Comparison of ENCODE assay signal across 9 cellular contexts in genomic region chr2:23387221-23387550, GRCh38. TPM values are rescaled to one million over a fixed set of nuclear protein-coding genes. Genes with fewer than 3 reads are reported as not detected.
DNase-seq lines count a peak whose midpoint lies in the region; ATAC-seq and TF ChIP-seq lines count a peak whose summit lies in the region.
"Had no signal": no experiment of that assay in that cellular context is flagged by ENCODE, and none has a peak within 500 bp of the region (broad histone marks: within the 10 kb centered on the region; RNA-seq: fewer than 3 reads in every experiment).

No MANE protein-coding gene starts in this region.

- H3K4me1 ChIP-seq in breast epithelium (no peaks in the 10 kb centered on the region), mucosa of stomach (ENCODE audit: control insufficient read depth, insufficient read depth, low read length) (peaks cover 7% of the 10 kb centered on the region)

- H3K36me3 ChIP-seq in breast epithelium (no peaks in the 10 kb centered on the region), mucosa of stomach (ENCODE audit: control insufficient read depth, insufficient read depth, low read length) (no peaks in the 10 kb centered on the region)

- H3K27me3 ChIP-seq in breast epithelium (peaks cover 4 to 13% of the 10 kb centered on the region in 2 donors), mucosa of stomach (ENCODE audit: control insufficient read depth, insufficient read depth, low read length) (peaks cover 58% of the 10 kb centered on the region)

- DNase-seq in AG04449 (ENCODE audit: low read depth, low spot score) (no peak), breast epithelium (ENCODE audit: low spot score in 2 of 2) (no peak), inferior parietal cortex (ENCODE audit: extremely low spot score) (no peak), kidney tubule cell (ENCODE audit: low spot score) (no peak), GM19238 (ENCODE audit: insufficient read length, low spot score) (no peak)
- DNase-seq: NCI-H226 had no signal

- H3K9me3 ChIP-seq in breast epithelium = no peaks in the 10 kb centered on the region
- no peaks in the 10 kb centered on the region for H3K9me3 ChIP-seq in mucosa of stomach (ENCODE audit: control insufficient read depth, low read length)

- H3K4me3 ChIP-seq in AG04449 (ENCODE audit: low read depth, low read length) (peak overlapping the region; percentile 74), breast epithelium (peak overlapping the region; percentile 73 to 74 (median 73)), mucosa of stomach (ENCODE audit: low read length) (peak overlapping the region; percentile 14)

- intact Hi-C loops in breast epithelium (cut with DNase I; ENCODE audit: low total_unique reads) = no loop called here

- H3K9ac ChIP-seq in mucosa of stomach (ENCODE audit: low read length) = no peak overlapping the region

- TF ChIP-seq CTCF in AG04449 (IDR thresholded peaks at IDR 0.05; ENCODE audit: insufficient read depth, low read length, missing control alignments) = no peak
- TF ChIP-seq CTCF in breast epithelium (IDR thresholded peaks at IDR 0.05) = no peak

- CTCF ChIA-PET in AG04449 (lab: Yijun Ruan, JAX) = interaction anchor here (0.8 to 1.2 kb wide), 3 partner anchors 14 to 373 kb away, joined by 3 read pairs; no protein-coding TSS in a partner anchor

- peak overlapping the region; percentile 76 to 79 for H3K27ac ChIP-seq in breast epithelium

- ATAC-seq in HG02852 (IDR thresholded peaks at IDR 0.05; ENCODE audit: unreplicated experiment) (peak; percentile 4), HG02763 (IDR thresholded peaks at IDR 0.05; ENCODE audit: unreplicated experiment) (no peak)

- TF ChIP-seq POLR2A in breast epithelium (IDR thresholded peaks at IDR 0.05) = no peak

- POLR2A ChIA-PET in AG04449 (lab: Yijun Ruan, JAX) = no interaction called here

RNA-seq across cellular contexts. Expression of gene KLHL29, which starts 2.2 kb away (rescaled TPM):
- 10 to 100 TPM in 2 of 3 donors, 1 to 10 TPM in 1; 4.5 to 20.9 (median 14.7) TPM for total RNA-seq in breast epithelium

Comparison
In these comparisons a context has a peak if more than half of its experiments do, and no peak if none do; other contexts are left out.
1. H3K4me3 ChIP-seq: peak in every context shown above with its lines; median percentile 74 in AG04449; 73 in breast epithelium; 14 in mucosa of stomach.